8 cellular contexts compared by ENCODE assay signal in genomic region chr9:129458663-129459549, GRCh38.
A peak's percentile ranks its signal among the peaks of the same experiment; 100 is the strongest.
DNase-seq lines count a peak whose midpoint lies in the region; ATAC-seq, FAIRE-seq and TF ChIP-seq lines count a peak whose summit lies in the region.

No MANE protein-coding gene starts in this region.

- H4K20me1 ChIP-seq in HepG2 (ENCODE audit: insufficient read depth, low read length): no peaks in the 10 kb centered on the region

- peak; percentile 94 to 96 for DNase-seq in NCI-H524 (lab: John Stamatoyannopoulos, UW)
- DNase-seq in adrenal gland: peak; percentile 68 to 93 (median 82)
- DNase-seq in HepG2 (ENCODE audit: low spot score): no peak
- no peak for DNase-seq in AML-193 (lab: John Stamatoyannopoulos, UW)
- no peak for DNase-seq in cerebellar nuclear complex (lab: John Stamatoyannopoulos, UW)
- no peak for DNase-seq in GM10248 (ENCODE audit: extremely low spot score)

- TF ChIP-seq EP300 in HepG2 (IDR thresholded peaks at IDR 0.05; ENCODE audit: low read depth in 2 of 2, low read length in 2 of 2) (no peak), HepG2 (CRISPR knock-in tag; IDR thresholded peaks at IDR 0.05; ENCODE audit: borderline replicate concordance) (no peak)

- H2AFZ ChIP-seq in HepG2 (ENCODE audit: low read length): no peak overlapping the region

- in situ Hi-C loops in HepG2 (cut with HindIII; ENCODE audit: extremely low pct_ligation_motif_present, low pct_unique_long_range_greater_than_20kb): no loop called here

- no peak for FAIRE-seq in HepG2 (lab: Jason Lieb, UNC)

- peak overlapping the region; percentile 17 for H3K4me3 Mint-ChIP-seq in stimulated activated naive CD8-positive, alpha-beta T cell treated with anti-CD3 and anti-CD28 coated beads, Interleukin-15, Interleukin-2, amounts not matched to agents 100 ng/mL and 50 ng/mL, for 24 hours

- ATAC-seq in GM18907 (IDR thresholded peaks at IDR 0.05; ENCODE audit: unreplicated experiment) (peak; percentile 16), HepG2 (peak; percentile 63)

- H3K36me3 ChIP-seq in adrenal gland (replicated peaks in 1 of 2) (no peaks in the 10 kb centered on the region), HepG2 (replicated peaks in 1 of 2; ENCODE audit: control insufficient read depth in 1 of 2, insufficient read depth in 2 of 2, low read length in 2 of 2) (no peaks in the 10 kb centered on the region)

- peak overlapping the region; percentile 99 for H3K4me2 ChIP-seq in HepG2 (ENCODE audit: low read depth, low read length)

- intact Hi-C loops in adrenal gland (cut with DNase I): no loop called here
- intact Hi-C loops in HepG2 (cut with micrococcal nuclease; ENCODE audit: unreplicated experiment): no loop called here

- H3K27ac ChIP-seq in adrenal gland: peak overlapping the region in 3 of 5 donors; percentile 70 to 80 (median 78)
- peak overlapping the region; percentile 44 for H3K27ac ChIP-seq in HepG2 (ENCODE audit: extremely low read length, insufficient read depth, low read length)

- H3K4me1 ChIP-seq in adrenal gland (replicated peaks in 1 of 2): peaks cover 29 to 36% of the 10 kb centered on the region in 2 donors
- peaks cover 46% of the 10 kb centered on the region for H3K4me1 ChIP-seq in HepG2 (ENCODE audit: insufficient read depth, low read length)

- H3K79me2 ChIP-seq in HepG2 (ENCODE audit: insufficient read depth, low read length): no peaks in the 10 kb centered on the region

- peak overlapping the region; percentile 57 for H3K9ac ChIP-seq in HepG2 (ENCODE audit: insufficient read depth, low read depth, low read length)

- CTCF ChIA-PET in HepG2 (lab: Yijun Ruan, JAX; ENCODE audit: low intra/inter-chr PET ratio, low total read pairs): no interaction called here
- CTCF ChIA-PET in GM10248 (lab: Yijun Ruan, JAX): interaction anchor here (0.7 to 2.8 kb wide), 8 partner anchors 10 to 327 kb away, joined by 3 to 10 read pairs (median 4); no protein-coding TSS in a partner anchor

- 25 to 42% (median 32%) methylated on average over 6 to 29 of the region's 29 CpGs for WGBS in adrenal gland, 4 donors
- 0% methylated on average over 11 of the region's 29 CpGs for WGBS in HepG2 (ENCODE audit: low lambda C conversion rate)

- no TSS peak for BruUV-seq in HepG2 (replicated peaks; lab: Mats Ljungman, UMichigan)

- H3K27me3 Mint-ChIP-seq in stimulated activated naive CD8-positive, alpha-beta T cell treated with anti-CD3 and anti-CD28 coated beads, Interleukin-15, Interleukin-2, amounts not matched to agents 100 ng/mL and 50 ng/mL, for 24 hours: no peaks in the 10 kb centered on the region

- H3K9me3 Mint-ChIP-seq in stimulated activated naive CD8-positive, alpha-beta T cell treated with anti-CD3 and anti-CD28 coated beads, Interleukin-15, Interleukin-2, amounts not matched to agents 100 ng/mL and 50 ng/mL, for 24 hours: no peaks in the 10 kb centered on the region

- no peaks in the 10 kb centered on the region for H3K36me3 Mint-ChIP-seq in stimulated activated naive CD8-positive, alpha-beta T cell treated with anti-CD3 and anti-CD28 coated beads, Interleukin-15, Interleukin-2, amounts not matched to agents 100 ng/mL and 50 ng/mL, for 24 hours (ENCODE audit: low read depth)

- no peak for TF ChIP-seq RAD21 in HepG2 (CRISPR knock-in tag; IDR thresholded peaks at IDR 0.05)

- no peak for TF ChIP-seq CTCF in adrenal gland (IDR thresholded peaks at IDR 0.05)
- TF ChIP-seq CTCF in HepG2 (CRISPR knock-in tag; IDR thresholded peaks at IDR 0.05): no peak
- TF ChIP-seq CTCF in GM10248 (IDR thresholded peaks at IDR 0.05; ENCODE audit: control extremely low read depth, extremely low read depth, low read depth, missing control alignments): no peak

- H3K27me3 ChIP-seq in adrenal gland (no peaks in the 10 kb centered on the region), HepG2 (ENCODE audit: control insufficient read depth in 1 of 2, insufficient read depth in 2 of 2, low read length in 2 of 2) (peaks cover under 1 to 5% of the 10 kb centered on the region in 2 experiments; a peak in 2 of 5 replicates)

- H3K4me1 Mint-ChIP-seq in stimulated activated naive CD8-positive, alpha-beta T cell treated with anti-CD3 and anti-CD28 coated beads, Interleukin-15, Interleukin-2, amounts not matched to agents 100 ng/mL and 50 ng/mL, for 24 hours (ENCODE audit: low read depth): peaks cover 47% of the 10 kb centered on the region

- no peaks in the 10 kb centered on the region for H3K9me3 ChIP-seq in adrenal gland (replicated peaks in 1 of 3)
- no peaks in the 10 kb centered on the region for H3K9me3 ChIP-seq in HepG2 (ENCODE audit: low read length)

- peak in 1 of 2 donors; percentile 65 for TF ChIP-seq POLR2A in adrenal gland (IDR thresholded peaks at IDR 0.05)
- TF ChIP-seq POLR2A in HepG2 (IDR thresholded peaks at IDR 0.05; ENCODE audit: insufficient read depth in 1 of 2, low read depth in 2 of 2, low read length in 2 of 2): 0 out of 4 replicates have a peak, but pooled peaks of 1 of the 2 experiments have one; percentile 23

- H3K4me3 ChIP-seq in adrenal gland (peak overlapping the region in 1 of 4 donors; percentile 21), HepG2 (replicated peaks in 1 of 3; ENCODE audit: insufficient read depth in 1 of 3, low read depth in 2 of 3, low read length in 3 of 3) (peak overlapping the region; percentile 21 to 70 (median 40))

- peak overlapping the region; percentile 75 for H3K27ac Mint-ChIP-seq in stimulated activated naive CD8-positive, alpha-beta T cell treated with anti-CD3 and anti-CD28 coated beads, Interleukin-15, Interleukin-2, amounts not matched to agents 100 ng/mL and 50 ng/mL, for 24 hours

- POLR2A ChIA-PET in HepG2 (lab: Yijun Ruan, JAX): interaction anchor here (0.7 to 4.3 kb wide), 24 partner anchors 11 to 285 kb away, joined by 3 to 53 read pairs (median 6); partner anchors contain the start of gene IER5L
- POLR2A ChIA-PET in GM10248 (lab: Yijun Ruan, JAX): interaction anchor here (0.7 to 1.0 kb wide), 2 partner anchors 31 to 41 kb away, joined by 3 read pairs; no protein-coding TSS in a partner anchor

TF ChIP-seq in HepG2, 621 proteins besides CTCF, POLR2A, EP300 and RAD21 (continues in another document):
- TF ChIP-seq ZNF563 (CRISPR knock-in tag; IDR thresholded peaks at IDR 0.05) (0 out of 2 replicates have a peak, but pooled peaks have one; percentile 8), HOXA9 (CRISPR knock-in tag; IDR thresholded peaks at IDR 0.05; ENCODE audit: borderline replicate concordance) (no peak), ZNF382 (CRISPR knock-in tag; IDR thresholded peaks at IDR 0.05; ENCODE audit: borderline replicate concordance) (no peak), ZNF691 (CRISPR knock-in tag; IDR thresholded peaks at IDR 0.05; ENCODE audit: borderline replicate concordance, low read depth) (no peak), PPARG (CRISPR knock-in tag; conservative IDR thresholded peaks at IDR 0.05) (no peak), PATZ1 (CRISPR knock-in tag; IDR thresholded peaks at IDR 0.05) (peak; percentile 63), ZSCAN20 (CRISPR knock-in tag; IDR thresholded peaks at IDR 0.05; ENCODE audit: borderline replicate concordance) (no peak), RBM39 (IDR thresholded peaks at IDR 0.05; ENCODE audit: low read depth, low read length, poor library complexity, severe bottlenecking) (peak; percentile 9), MED8 (CRISPR knock-in tag; IDR thresholded peaks at IDR 0.05; ENCODE audit: insufficient replicate concordance) (peak; percentile 51), MAX (IDR thresholded peaks at IDR 0.05) (peak; percentile 38; the same call in 1 of the 2 replicates), ZFP36 (IDR thresholded peaks at IDR 0.05; ENCODE audit: borderline replicate concordance, low read depth, low read length, partially characterized antibody) (no peak)

Comparison
In these comparisons a context has a peak if more than half of its experiments do, and no peak if none do; other contexts are left out.
1. DNase-seq: peak in NCI-H524 (2 of 2) and adrenal gland (7 of 7); none in HepG2 (single experiment), AML-193 (0 of 2), cerebellar nuclear complex (0 of 2) and GM10248 (single experiment).